Comparison of ENCODE assay signal across 8 cellular contexts in genomic region chr4:140374130-140374477, GRCh38. TPM values are rescaled to one million over a fixed set of nuclear protein-coding genes. Genes with fewer than 3 reads are reported as not detected.
DNase-seq lines count a peak whose midpoint lies in the region; ATAC-seq and TF ChIP-seq lines count a peak whose summit lies in the region.

No MANE protein-coding gene starts in this region.

- TF ChIP-seq CTCF in Loucy (conservative IDR thresholded peaks at IDR 0.05; ENCODE audit: low read length) (no peak), endodermal cell (conservative IDR thresholded peaks at IDR 0.05) (no peak), neural cell (IDR thresholded peaks at IDR 0.05; ENCODE audit: poor library complexity, severe bottlenecking) (no peak), HFFc6 (IDR thresholded peaks at IDR 0.05) (no peak)

- H3K79me2 ChIP-seq in Loucy (ENCODE audit: insufficient read depth, low read length) (peaks cover 55% of the 10 kb centered on the region), neural cell (replicated peaks; ENCODE audit: insufficient read depth, low read length) (peaks cover 52% of the 10 kb centered on the region)

- peak overlapping the region; percentile 83 for H3K27ac ChIP-seq in endodermal cell (ENCODE audit: low read depth, low read length)
- H3K27ac ChIP-seq in neural cell (ENCODE audit: low read length) = peak overlapping the region; percentile 89

- H3K9me3 ChIP-seq in Loucy (ENCODE audit: insufficient read depth, low read depth, low read length) = no peaks in the 10 kb centered on the region
- no peaks in the 10 kb centered on the region for H3K9me3 ChIP-seq in endodermal cell (ENCODE audit: control insufficient read depth, low read length)
- no peaks in the 10 kb centered on the region for H3K9me3 ChIP-seq in neural cell (ENCODE audit: low read length)

- no peak for ATAC-seq in HG02938 (IDR thresholded peaks at IDR 0.05; ENCODE audit: unreplicated experiment)
- no peak for ATAC-seq in HG02885 (IDR thresholded peaks at IDR 0.05; ENCODE audit: poor library complexity, unreplicated experiment)

- peaks cover 2% of the 10 kb centered on the region for H3K27me3 Mint-ChIP-seq in endodermal cell (ENCODE audit: insufficient read depth)
- no peaks in the 10 kb centered on the region; the same call in 1 of the 2 replicates for H3K27me3 Mint-ChIP-seq in HFFc6 (ENCODE audit: insufficient read depth)

- H3K9ac ChIP-seq in Loucy (ENCODE audit: low read depth, low read length, poor library complexity, severe bottlenecking) (peak overlapping the region; percentile 95), endodermal cell (ENCODE audit: extremely low read depth, low read length, poor library complexity, severe bottlenecking) (peak overlapping the region; percentile 73), neural cell (ENCODE audit: low read length) (peak overlapping the region; percentile 86)

- 9% methylated on average over 7 to 8 of the region's 8 CpGs for WGBS in endodermal cell (ENCODE audit: insufficient coverage in 1 of 2, insufficient read length in 1 of 2), 2 experiments

- peaks cover 21% of the 10 kb centered on the region for H3K4me1 Mint-ChIP-seq in endodermal cell
- H3K4me1 Mint-ChIP-seq in HFFc6 (ENCODE audit: low read depth) = peaks cover 54% of the 10 kb centered on the region

- no peaks in the 10 kb centered on the region for H3K9me2 ChIP-seq in Loucy (replicated peaks; ENCODE audit: low read depth, low read length)
- H3K9me2 ChIP-seq in neural cell (ENCODE audit: insufficient read depth, low read length) = no peaks in the 10 kb centered on the region

- peaks cover 41% of the 10 kb centered on the region for H3K4me1 ChIP-seq in Loucy (ENCODE audit: insufficient read depth, low read length, poor library complexity, severe bottlenecking)
- H3K4me1 ChIP-seq in endodermal cell (ENCODE audit: control insufficient read depth, insufficient read depth, low read length) = peaks cover 8% of the 10 kb centered on the region

- H3K9me3 Mint-ChIP-seq in endodermal cell (no peaks in the 10 kb centered on the region), HFFc6 (no peaks in the 10 kb centered on the region)

- H3K27me3 ChIP-seq in Loucy (ENCODE audit: insufficient read depth, low read length, poor library complexity, severe bottlenecking) (no peaks in the 10 kb centered on the region), endodermal cell (ENCODE audit: control insufficient read depth, insufficient read depth, low read length, poor library complexity, severe bottlenecking) (no peaks in the 10 kb centered on the region), neural cell (ENCODE audit: insufficient read depth, low read depth, low read length) (no peaks in the 10 kb centered on the region)

- H2AFZ ChIP-seq in Loucy (ENCODE audit: low read length) (peak overlapping the region; percentile 82), neural cell (ENCODE audit: low read depth, low read length) (peak overlapping the region; percentile 77)

- no peak for TF ChIP-seq EP300 in neural cell (conservative IDR thresholded peaks at IDR 0.05; ENCODE audit: poor library complexity, severe bottlenecking)

- H3K4me3 ChIP-seq in Loucy (ENCODE audit: low read length, poor library complexity, severe bottlenecking) (peak overlapping the region; percentile 89), endodermal cell (ENCODE audit: low read length) (peak overlapping the region; percentile 96), neural cell (ENCODE audit: low read length) (peak overlapping the region; percentile 79)

- H3K36me3 ChIP-seq in Loucy (ENCODE audit: insufficient read depth, low read length) (no peaks in the 10 kb centered on the region), endodermal cell (ENCODE audit: control insufficient read depth, insufficient read depth, low read length) (peaks cover 3% of the 10 kb centered on the region), neural cell (ENCODE audit: insufficient read depth, low read length) (no peaks in the 10 kb centered on the region)

- H3F3A ChIP-seq in Loucy (ENCODE audit: low read depth) = no peaks in the 10 kb centered on the region
- no peaks in the 10 kb centered on the region for H3F3A ChIP-seq in neural cell (ENCODE audit: insufficient read depth, low read length, poor library complexity, severe bottlenecking)

- no peak for TF ChIP-seq RAD21 in neural cell (conservative IDR thresholded peaks at IDR 0.05)

- no peaks in the 10 kb centered on the region for H3K36me3 Mint-ChIP-seq in endodermal cell (ENCODE audit: low read depth)
- H3K36me3 Mint-ChIP-seq in HFFc6 (ENCODE audit: low read depth) = no peaks in the 10 kb centered on the region

- H3K27ac Mint-ChIP-seq in endodermal cell (peak overlapping the region; percentile 97), HFFc6 (no peak overlapping the region)

- peaks cover 54% of the 10 kb centered on the region for H4K20me1 ChIP-seq in Loucy (ENCODE audit: insufficient read depth, low read length, poor library complexity, severe bottlenecking)
- no peaks in the 10 kb centered on the region for H4K20me1 ChIP-seq in neural cell (ENCODE audit: insufficient read depth)

- H3K4me2 ChIP-seq in Loucy (ENCODE audit: low read depth, low read length, poor library complexity, severe bottlenecking) = peak overlapping the region; percentile 84
- H3K4me2 ChIP-seq in neural cell (ENCODE audit: low read length) = peak overlapping the region; percentile 76

- H3K4me3 Mint-ChIP-seq in endodermal cell (no peak overlapping the region), HFFc6 (no peak overlapping the region)

- DNase-seq in CD1c-positive myeloid dendritic cell (ENCODE audit: extremely low spot score) (peak; percentile 7), endodermal cell (no peak), HFFc6 (no peak), NCI-H2029 (lab: John Stamatoyannopoulos, UW) (no peak)

TF ChIP-seq in neural cell, 6 proteins besides CTCF, POLR2A, EP300 and RAD21:
- no peak for TF ChIP-seq REST (IDR thresholded peaks at IDR 0.05; ENCODE audit: borderline replicate concordance)
- TF ChIP-seq POLR2AphosphoS5 (IDR thresholded peaks at IDR 0.05) = no peak
- TF ChIP-seq MXI1 (conservative IDR thresholded peaks at IDR 0.05; ENCODE audit: poor library complexity, severe bottlenecking) = no peak
- TF ChIP-seq EZH2 (IDR thresholded peaks at IDR 0.05; ENCODE audit: borderline replicate concordance, insufficient read depth, low read length, poor library complexity, severe bottlenecking) = no peak
- no peak for TF ChIP-seq SMC3 (conservative IDR thresholded peaks at IDR 0.05; ENCODE audit: poor library complexity)
- no peak for TF ChIP-seq TAF1 (IDR thresholded peaks at IDR 0.05; ENCODE audit: low read depth)

RNA-seq across cellular contexts. Expression of gene SCOC, which starts 0.7 kb away (rescaled TPM):
- total RNA-seq in endodermal cell = 10 to 100 TPM; 60.8 to 79.9 TPM
- polyA plus RNA-seq in endodermal cell (2013, experiment 1 of 2) = 98.4 TPM
- polyA plus RNA-seq in endodermal cell (2013, experiment 2 of 2) = 103 TPM
- polyA plus RNA-seq in neural cell = 264 and 320 TPM in 2 replicates
- 152 and 163 TPM in 2 replicates for polyA minus RNA-seq in neural cell
- total RNA-seq in HFFc6 (2021; fragmentation: NEBNext Ultra II Directional; extraction: Animal tissue kit (Norgen Biotek cat#: 25700)) = 10 to 100 TPM; 57.9 to 73.6 (median 68.3) TPM

RNA-seq across cellular contexts. Expression of gene CLGN, which starts 53.3 kb away (rescaled TPM):
- total RNA-seq in endodermal cell = 1 to 10 TPM; 3.8 to 4.6 TPM
- 19.0 TPM for polyA plus RNA-seq in endodermal cell (2013, experiment 1 of 2)
- 16.8 TPM for polyA plus RNA-seq in endodermal cell (2013, experiment 2 of 2)
- 15.3 and 20.8 TPM in 2 replicates for polyA plus RNA-seq in neural cell
- polyA minus RNA-seq in neural cell = 18.7 and 23.7 TPM in 2 replicates
- total RNA-seq in HFFc6 (2021; fragmentation: NEBNext Ultra II Directional; extraction: Animal tissue kit (Norgen Biotek cat#: 25700)) = under 1 TPM; 0.06 to 0.57 (median 0.24) TPM
